Comparison of ENCODE assay signal across 33 cellular contexts in the genomic region with DNA sequence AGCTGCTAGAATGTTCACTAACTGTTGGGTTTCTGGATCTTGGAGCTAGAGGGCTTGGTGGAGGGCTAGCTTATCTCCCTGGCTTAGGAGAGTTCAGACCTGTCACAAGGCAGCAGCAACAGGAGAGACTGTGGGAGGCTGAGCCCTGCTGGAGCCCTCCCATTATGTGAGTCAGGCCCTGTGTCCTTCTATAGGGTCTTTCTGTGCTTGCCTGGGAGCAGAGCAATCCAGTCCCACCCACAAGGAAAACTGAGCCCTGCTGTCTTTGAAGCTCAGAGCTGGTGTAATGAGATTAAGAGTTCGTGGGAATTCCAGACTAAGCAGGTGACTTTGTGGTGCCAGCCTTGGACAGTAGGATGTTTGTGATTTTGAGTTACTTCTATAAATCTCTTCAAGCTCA.
DNase-seq lines count a peak whose midpoint lies in the region; ATAC-seq, FAIRE-seq and TF ChIP-seq lines count a peak whose summit lies in the region.
"Had no signal": no experiment of that assay in that cellular context is flagged by ENCODE, and none has a peak within 500 bp of the region (broad histone marks: within the 10 kb centered on the region; RNA-seq: fewer than 3 reads in every experiment).

No MANE protein-coding gene starts in this region.

- H2BK12ac ChIP-seq in neuronal stem cell (ENCODE audit: low read length): no peak overlapping the region

- H3K9ac ChIP-seq in astrocyte (ENCODE audit: low read length) (no peak overlapping the region), neuronal stem cell (ENCODE audit: low read depth, low read length, poor library complexity) (no peak overlapping the region), colonic mucosa (ENCODE audit: low read depth in 2 of 2, low read length in 2 of 2) (no peak overlapping the region)
- H3K9ac ChIP-seq: KMS-11 had no signal

- no peaks in the 10 kb centered on the region for H3K36me3 Mint-ChIP-seq in astrocyte (ENCODE audit: low read depth, unreplicated experiment)
- no peaks in the 10 kb centered on the region for H3K36me3 Mint-ChIP-seq in activated CD8-positive, alpha-beta T cell treated with anti-CD3 and anti-CD28 coated beads, Interleukin-2, amount 10 ng/mL, durations not matched to agents 7 days and 5 days (ENCODE audit: low read depth)
- H3K36me3 Mint-ChIP-seq: CD14-positive monocyte; CD8-positive, alpha-beta memory T cell; IgD-negative memory B cell had no signal

- WGBS in neuronal stem cell (ENCODE audit: extremely low coverage in 2 of 2, insufficient read length in 2 of 2, insufficient replicate concordance in 1 of 2), 2 donors: no CpG with 5 or more reads among the region's 1 CpG

- no peak overlapping the region for H2AK5ac ChIP-seq in neuronal stem cell (ENCODE audit: low read depth, low read length)

- H2AFZ ChIP-seq in astrocyte (ENCODE audit: low read depth, low read length) (no peak overlapping the region), neuronal stem cell (ENCODE audit: low read length) (no peak overlapping the region)

- no peaks in the 10 kb centered on the region for H3K79me1 ChIP-seq in neuronal stem cell (ENCODE audit: low read depth, low read length)

- H3K27ac Mint-ChIP-seq in astrocyte (ENCODE audit: unreplicated experiment): peak overlapping the region; percentile 67
- no peak overlapping the region for H3K27ac Mint-ChIP-seq in activated CD8-positive, alpha-beta T cell treated with anti-CD3 and anti-CD28 coated beads, Interleukin-2, amount 10 ng/mL, durations not matched to agents 7 days and 5 days
- H3K27ac Mint-ChIP-seq: CD14-positive monocyte; CD8-positive, alpha-beta memory T cell; IgD-negative memory B cell had no signal

- no peak overlapping the region for H2BK120ac ChIP-seq in neuronal stem cell (ENCODE audit: low read depth, low read length)

- FAIRE-seq in astrocyte (lab: Jason Lieb, UNC): no peak
- FAIRE-seq: GM12878, H1 had no signal

- H3K4me3 ChIP-seq in HEK293 (ENCODE audit: low read depth, low read length) (no peak overlapping the region), astrocyte (ENCODE audit: insufficient read depth, low read depth, low read length) (no peak overlapping the region), neuronal stem cell (ENCODE audit: low read length in 2 of 2) (no peak overlapping the region), colonic mucosa (no peak overlapping the region)
- H3K4me3 ChIP-seq: GM12878, SJCRH30 had no signal

- H4K20me1 ChIP-seq in astrocyte (ENCODE audit: insufficient read depth, low read length): no peaks in the 10 kb centered on the region

- no peak overlapping the region for H3K18ac ChIP-seq in neuronal stem cell (ENCODE audit: low read length)

- H3K4me1 Mint-ChIP-seq in astrocyte (ENCODE audit: low read depth, unreplicated experiment): peaks cover 29% of the 10 kb centered on the region
- H3K4me1 Mint-ChIP-seq in activated CD8-positive, alpha-beta T cell treated with anti-CD3 and anti-CD28 coated beads, Interleukin-2, amount 10 ng/mL, durations not matched to agents 7 days and 5 days (ENCODE audit: low read depth): no peaks in the 10 kb centered on the region
- H3K4me1 Mint-ChIP-seq: CD14-positive monocyte; CD8-positive, alpha-beta memory T cell had no signal

- DNase-seq in astrocyte (ENCODE audit: low read depth): no peak
- peak; percentile 32 for DNase-seq in iris pigment epithelial cell (ENCODE audit: low read depth)
- DNase-seq in neuronal stem cell (ENCODE audit: low spot score): peak; percentile 30
- no peak for DNase-seq in SKM-1 (lab: John Stamatoyannopoulos, UW; ENCODE audit: unreplicated experiment)
- DNase-seq in activated CD8-positive, alpha-beta T cell treated with anti-CD3 and anti-CD28 coated beads, Interleukin-2, amount 10 ng/mL, durations not matched to agents 7 days and 5 days: no peak
- no peak for DNase-seq in colonic mucosa
- DNase-seq: 8988T; ACHN; BE2C; CD8-positive, alpha-beta memory T cell; DMS 273 treated with DMSO at 0.1 percent for 48 hours; DMS79; EL; GDM1; HCEC 1CT; MM.1S; NCI-H187; NCI-H2081 treated with DMSO at 0.1 percent for 48 hours; NCI-H2171; NCI-H226; NCI-H510A; NCI-H748 treated with DMSO at 0.1 percent for 48 hours; NK-92 treated with Interleukin-12 subunit alpha and Interleukin-12 subunit beta, amount 100 ng/mL, for 24 hours; PC-3; SJCRH30 had no signal

- no peaks in the 10 kb centered on the region for H3K4me1 ChIP-seq in HEK293 (ENCODE audit: control insufficient read depth, insufficient read depth, low read length)
- H3K4me1 ChIP-seq in astrocyte (ENCODE audit: insufficient read depth, low read length): peaks cover 19% of the 10 kb centered on the region
- peaks cover 0 to 10% of the 10 kb centered on the region in 2 donors for H3K4me1 ChIP-seq in neuronal stem cell (ENCODE audit: control insufficient read depth in 2 of 2, insufficient read depth in 1 of 2, low read depth in 1 of 2, low read length in 2 of 2)
- H3K4me1 ChIP-seq in colonic mucosa: no peaks in the 10 kb centered on the region
- H3K4me1 ChIP-seq: BE2C, SJCRH30 had no signal

- no peaks in the 10 kb centered on the region for H3K36me3 ChIP-seq in HEK293 (ENCODE audit: control insufficient read depth in 2 of 2, insufficient read depth in 1 of 2, low read length in 2 of 2)
- no peaks in the 10 kb centered on the region for H3K36me3 ChIP-seq in astrocyte (ENCODE audit: insufficient read depth, low read length)
- H3K36me3 ChIP-seq in neuronal stem cell (replicated peaks in 1 of 2; ENCODE audit: control insufficient read depth in 2 of 2, insufficient read depth in 2 of 2, low read length in 2 of 2): no peaks in the 10 kb centered on the region
- H3K36me3 ChIP-seq in colonic mucosa: no peaks in the 10 kb centered on the region
- H3K36me3 ChIP-seq: BE2C, SJCRH30 had no signal

- H3K23ac ChIP-seq in neuronal stem cell (ENCODE audit: low read depth, low read length, poor library complexity): no peak overlapping the region

- H3K27me3 Mint-ChIP-seq in astrocyte (ENCODE audit: low read depth, unreplicated experiment): no peaks in the 10 kb centered on the region
- no peaks in the 10 kb centered on the region for H3K27me3 Mint-ChIP-seq in activated CD8-positive, alpha-beta T cell treated with anti-CD3 and anti-CD28 coated beads, Interleukin-2, amount 10 ng/mL, durations not matched to agents 7 days and 5 days (ENCODE audit: low read depth)
- H3K27me3 Mint-ChIP-seq: IgD-negative memory B cell had no signal

- H3K27me3 ChIP-seq in astrocyte (ENCODE audit: insufficient read depth, low read length) (no peaks in the 10 kb centered on the region), neuronal stem cell (ENCODE audit: control insufficient read depth in 3 of 3, insufficient read depth in 3 of 3, low read depth in 1 of 3, low read length in 3 of 3) (peaks cover 0 to 2% (median 0%) of the 10 kb centered on the region in 3 experiments), colonic mucosa (no peaks in the 10 kb centered on the region)
- H3K27me3 ChIP-seq: BE2C, SJCRH30 had no signal

- no peak for TF ChIP-seq CTCF in HEK293 (tag by site-specific recombination; IDR thresholded peaks at IDR 0.05)
- TF ChIP-seq CTCF in astrocyte (IDR thresholded peaks at IDR 0.05; ENCODE audit: insufficient read depth, low read depth, low read length): no peak
- TF ChIP-seq CTCF in colonic mucosa (IDR thresholded peaks at IDR 0.05): no peak

- H3K27ac ChIP-seq in HEK293 (ENCODE audit: extremely low read depth, low read depth, low read length) (no peak overlapping the region), astrocyte (ENCODE audit: low read depth, low read length) (no peak overlapping the region), neuronal stem cell (replicated peaks; ENCODE audit: low read length) (no peak overlapping the region), colonic mucosa (no peak overlapping the region)
- H3K27ac ChIP-seq: KMS-11, SJCRH30 had no signal

- H4K8ac ChIP-seq in neuronal stem cell (ENCODE audit: low read depth, low read length): no peak overlapping the region

- POLR2A ChIA-PET in HEK293 (lab: Yijun Ruan, JAX): no interaction called here
- POLR2A ChIA-PET in activated CD8-positive, alpha-beta T cell treated with anti-CD3 and anti-CD28 coated beads, Interleukin-2, amount 10 ng/mL, durations not matched to agents 7 days and 5 days (lab: Charles Lee): no interaction called here

- H3K4me2 ChIP-seq in astrocyte (ENCODE audit: low read length) (no peak overlapping the region), neuronal stem cell (ENCODE audit: insufficient read depth, low read length, poor library complexity, severe bottlenecking) (no peak overlapping the region)
- H3K4me2 ChIP-seq: KMS-11 had no signal

- no peak overlapping the region for H3K4me3 Mint-ChIP-seq in astrocyte (ENCODE audit: unreplicated experiment)
- H3K4me3 Mint-ChIP-seq in activated CD8-positive, alpha-beta T cell treated with anti-CD3 and anti-CD28 coated beads, Interleukin-2, amount 10 ng/mL, durations not matched to agents 7 days and 5 days: no peak overlapping the region
- H3K4me3 Mint-ChIP-seq: CD14-positive monocyte; CD8-positive, alpha-beta memory T cell; IgD-negative memory B cell had no signal

- H2BK5ac ChIP-seq in neuronal stem cell (ENCODE audit: low read length): no peak overlapping the region

- no peak for ATAC-seq in activated CD8-positive, alpha-beta T cell treated with anti-CD3 and anti-CD28 coated beads, Interleukin-2, amount 10 ng/mL, durations not matched to agents 7 days and 5 days
- ATAC-seq in GM19467 (IDR thresholded peaks at IDR 0.05; ENCODE audit: unreplicated experiment): no peak
- ATAC-seq: GM12878, PC-3, Right ventricle myocardium inferior had no signal

- peaks cover 2% of the 10 kb centered on the region for H3K9me3 Mint-ChIP-seq in astrocyte (ENCODE audit: unreplicated experiment)
- H3K9me3 Mint-ChIP-seq in activated CD8-positive, alpha-beta T cell treated with anti-CD3 and anti-CD28 coated beads, Interleukin-2, amount 10 ng/mL, durations not matched to agents 7 days and 5 days (ENCODE audit: insufficient read depth): no peaks in the 10 kb centered on the region
- H3K9me3 Mint-ChIP-seq: CD8-positive, alpha-beta memory T cell; IgD-negative memory B cell had no signal

- intact Hi-C loops in colonic mucosa (cut with DNase I): no loop called here

- CTCF ChIA-PET in HEK293 (lab: Yijun Ruan, JAX): interaction anchor here (0.5 kb wide), 1 partner anchor 115 kb away, joined by 6 read pairs; no protein-coding TSS in a partner anchor
- CTCF ChIA-PET in activated CD8-positive, alpha-beta T cell treated with anti-CD3 and anti-CD28 coated beads, Interleukin-2, amount 10 ng/mL, durations not matched to agents 7 days and 5 days (lab: Charles Lee): no interaction called here

- H3K4ac ChIP-seq in neuronal stem cell (ENCODE audit: low read length): no peak overlapping the region

- H2BK15ac ChIP-seq in neuronal stem cell (ENCODE audit: low read length): no peak overlapping the region

- no peak overlapping the region for H4K91ac ChIP-seq in neuronal stem cell (ENCODE audit: low read depth, low read length, poor library complexity)

- H3K9me3 ChIP-seq in HEK293 (ENCODE audit: control insufficient read depth, insufficient read depth, low read depth, low read length): no peaks in the 10 kb centered on the region
- H3K9me3 ChIP-seq in astrocyte (ENCODE audit: insufficient read depth, low read depth, low read length): no peaks in the 10 kb centered on the region
- no peaks in the 10 kb centered on the region for H3K9me3 ChIP-seq in neuronal stem cell (replicated peaks in 1 of 2; ENCODE audit: control insufficient read depth in 2 of 2, insufficient read depth in 1 of 2, low read depth in 1 of 2, low read length in 2 of 2)
- H3K9me3 ChIP-seq in colonic mucosa: no peaks in the 10 kb centered on the region
- H3K9me3 ChIP-seq: BE2C, SJCRH30 had no signal

- H3K79me2 ChIP-seq in astrocyte (ENCODE audit: insufficient read depth, low read length): no peaks in the 10 kb centered on the region

- H3K14ac ChIP-seq in neuronal stem cell (ENCODE audit: low read length): no peak overlapping the region

Comparison
In these comparisons a context has a peak if more than half of its experiments do, and no peak if none do; other contexts are left out.
1. DNase-seq: peak in iris pigment epithelial cell (single experiment) and neuronal stem cell (single experiment); none in astrocyte (single experiment), SKM-1 (single experiment), activated CD8-positive, alpha-beta T cell treated with anti-CD3 and anti-CD28 coated beads, Interleukin-2, amount 10 ng/mL, durations not matched to agents 7 days and 5 days (single experiment) and colonic mucosa (single experiment).